In genomic region chr11:93053864-93054263, GRCh38 we compare ENCODE assay signal across 13 cellular contexts.
DNase-seq lines count a peak whose midpoint lies in the region; ATAC-seq and TF ChIP-seq lines count a peak whose summit lies in the region.
"Had no signal": no experiment of that assay in that cellular context is flagged by ENCODE, and none has a peak within 500 bp of the region (broad histone marks: within the 10 kb centered on the region; RNA-seq: fewer than 3 reads in every experiment).

No MANE protein-coding gene starts in this region.

- no peak for TF ChIP-seq CTCF in HEK293 (tag by site-specific recombination; IDR thresholded peaks at IDR 0.05)

- peaks cover 12% of the 10 kb centered on the region for H3K27me3 Mint-ChIP-seq in activated T-helper 17 cell treated with anti-CD3 and anti-CD28 coated beads, Interleukin-2, amount 50 U/mL, for 72 hours
- no peaks in the 10 kb centered on the region for H3K27me3 Mint-ChIP-seq in activated T-helper 1 cell treated with anti-CD3 and anti-CD28 coated beads, Interleukin-12 subunit alpha, Interleukin-12 subunit beta, Interleukin-2, Interleukin-4 antibody, amounts not matched to agents 30 ng/mL and 10 ng/mL and 1 ng/mL, durations not matched to agents 14 hours and 24 hours and 36 hours (ENCODE audit: insufficient read depth)
- H3K27me3 Mint-ChIP-seq: CD8-positive, alpha-beta memory T cell had no signal

- DNase-seq in epithelial cell of prostate (ENCODE audit: low read depth, low spot score) (no peak), H7 (no peak), MV-4-11 (lab: John Stamatoyannopoulos, UW) (no peak)
- DNase-seq in activated T-helper 1 cell treated with anti-CD3 and anti-CD28 coated beads, Interleukin-12 subunit alpha, Interleukin-12 subunit beta, Interleukin-2, Interleukin-4 antibody, amounts not matched to agents 30 ng/mL and 10 ng/mL and 1 ng/mL, durations not matched to agents 14 hours and 24 hours and 36 hours (ENCODE audit: low spot score), result no peak
- DNase-seq: Caco-2; CD8-positive, alpha-beta memory T cell; DND-41; GDM1 had no signal

- no peaks in the 10 kb centered on the region for H3K36me3 Mint-ChIP-seq in activated T-helper 17 cell treated with anti-CD3 and anti-CD28 coated beads, Interleukin-2, amount 50 U/mL, for 72 hours (ENCODE audit: low read depth)
- no peaks in the 10 kb centered on the region for H3K36me3 Mint-ChIP-seq in activated T-helper 1 cell treated with anti-CD3 and anti-CD28 coated beads, Interleukin-12 subunit alpha, Interleukin-12 subunit beta, Interleukin-2, Interleukin-4 antibody, amounts not matched to agents 30 ng/mL and 10 ng/mL and 1 ng/mL, durations not matched to agents 14 hours and 24 hours and 36 hours (ENCODE audit: low read depth)
- H3K36me3 Mint-ChIP-seq: CD8-positive, alpha-beta memory T cell had no signal

- H3K4me1 ChIP-seq in HEK293 (ENCODE audit: control insufficient read depth, insufficient read depth, low read length), result no peaks in the 10 kb centered on the region
- H3K4me1 ChIP-seq: BLaER1, Caco-2 had no signal

- H3K4me3 Mint-ChIP-seq in activated T-helper 17 cell treated with anti-CD3 and anti-CD28 coated beads, Interleukin-2, amount 50 U/mL, for 72 hours, result peak overlapping the region; percentile 75
- H3K4me3 Mint-ChIP-seq in activated T-helper 1 cell treated with anti-CD3 and anti-CD28 coated beads, Interleukin-12 subunit alpha, Interleukin-12 subunit beta, Interleukin-2, Interleukin-4 antibody, amounts not matched to agents 30 ng/mL and 10 ng/mL and 1 ng/mL, durations not matched to agents 14 hours and 24 hours and 36 hours, result no peak overlapping the region
- H3K4me3 Mint-ChIP-seq: CD8-positive, alpha-beta memory T cell had no signal

- peaks cover 5% of the 10 kb centered on the region for H3K4me1 Mint-ChIP-seq in activated T-helper 17 cell treated with anti-CD3 and anti-CD28 coated beads, Interleukin-2, amount 50 U/mL, for 72 hours
- H3K4me1 Mint-ChIP-seq in activated T-helper 1 cell treated with anti-CD3 and anti-CD28 coated beads, Interleukin-12 subunit alpha, Interleukin-12 subunit beta, Interleukin-2, Interleukin-4 antibody, amounts not matched to agents 30 ng/mL and 10 ng/mL and 1 ng/mL, durations not matched to agents 14 hours and 24 hours and 36 hours (ENCODE audit: low read depth), result peaks cover 11% of the 10 kb centered on the region
- H3K4me1 Mint-ChIP-seq: CD8-positive, alpha-beta memory T cell had no signal

- H3K4me3 ChIP-seq in HEK293 (ENCODE audit: low read depth, low read length), result no peak overlapping the region
- no peak overlapping the region for H3K4me3 ChIP-seq in H7 (ENCODE audit: insufficient read depth, low read depth, low read length)
- H3K4me3 ChIP-seq: BLaER1 had no signal

- H3K9me3 ChIP-seq in HEK293 (ENCODE audit: control insufficient read depth, insufficient read depth, low read depth, low read length), result no peaks in the 10 kb centered on the region
- H3K9me3 ChIP-seq: BLaER1, Caco-2 had no signal

- no peak overlapping the region for H3K27ac ChIP-seq in HEK293 (ENCODE audit: extremely low read depth, low read depth, low read length)
- peak overlapping the region; percentile 86 for H3K27ac ChIP-seq in epithelial cell of prostate
- H3K27ac ChIP-seq: BLaER1 had no signal

- H3K36me3 ChIP-seq in HEK293 (ENCODE audit: control insufficient read depth in 2 of 2, insufficient read depth in 1 of 2, low read length in 2 of 2) (no peaks in the 10 kb centered on the region), H7 (replicated peaks; ENCODE audit: control insufficient read depth, insufficient read depth, low read length) (no peaks in the 10 kb centered on the region)
- H3K36me3 ChIP-seq: BLaER1 had no signal

- H3K27me3 ChIP-seq in H7 (ENCODE audit: control insufficient read depth, insufficient read depth, low read length), result no peaks in the 10 kb centered on the region
- H3K27me3 ChIP-seq: BLaER1 had no signal

- peak overlapping the region; percentile 97 for H3K27ac Mint-ChIP-seq in activated T-helper 17 cell treated with anti-CD3 and anti-CD28 coated beads, Interleukin-2, amount 50 U/mL, for 72 hours
- H3K27ac Mint-ChIP-seq in activated T-helper 1 cell treated with anti-CD3 and anti-CD28 coated beads, Interleukin-12 subunit alpha, Interleukin-12 subunit beta, Interleukin-2, Interleukin-4 antibody, amounts not matched to agents 30 ng/mL and 10 ng/mL and 1 ng/mL, durations not matched to agents 14 hours and 24 hours and 36 hours, result no peak overlapping the region
- H3K27ac Mint-ChIP-seq: CD8-positive, alpha-beta memory T cell had no signal

- intact Hi-C loops in activated T-helper 1 cell treated with anti-CD3 and anti-CD28 coated beads, Interleukin-12 subunit alpha, Interleukin-12 subunit beta, Interleukin-2, Interleukin-4 antibody, amounts not matched to agents 30 ng/mL and 10 ng/mL and 1 ng/mL, durations not matched to agents 14 hours and 24 hours and 36 hours (cut with micrococcal nuclease), result no loop called here

- POLR2A ChIA-PET in HEK293 (lab: Yijun Ruan, JAX), result no interaction called here

- no peak for ATAC-seq in activated T-helper 17 cell treated with anti-CD3 and anti-CD28 coated beads, Interleukin-2, amount 50 U/mL, for 72 hours (replicated peaks)
- ATAC-seq in HG02970 (IDR thresholded peaks at IDR 0.05; ENCODE audit: low FRiP score, unreplicated experiment), result no peak
- ATAC-seq: HepG2 had no signal

- CTCF ChIA-PET in HEK293 (lab: Yijun Ruan, JAX), result no interaction called here

- H3K9me3 Mint-ChIP-seq in activated T-helper 17 cell treated with anti-CD3 and anti-CD28 coated beads, Interleukin-2, amount 50 U/mL, for 72 hours, result no peaks in the 10 kb centered on the region
- no peaks in the 10 kb centered on the region for H3K9me3 Mint-ChIP-seq in activated T-helper 1 cell treated with anti-CD3 and anti-CD28 coated beads, Interleukin-12 subunit alpha, Interleukin-12 subunit beta, Interleukin-2, Interleukin-4 antibody, amounts not matched to agents 30 ng/mL and 10 ng/mL and 1 ng/mL, durations not matched to agents 14 hours and 24 hours and 36 hours

TF ChIP-seq in HEK293, 187 proteins besides CTCF, POLR2A, EP300 and RAD21 (continues in another document):
- TF ChIP-seq ZNF426 (tag by site-specific recombination; IDR thresholded peaks at IDR 0.05) (peak; percentile 67), ZNF555 (tag by site-specific recombination; conservative IDR thresholded peaks at IDR 0.05) (peak; percentile 58), ZNF433 (tag by site-specific recombination; IDR thresholded peaks at IDR 0.05; ENCODE audit: low read depth) (0 out of 2 replicates have a peak, but pooled peaks have one; percentile 29), REST (tag by site-specific recombination; IDR thresholded peaks at IDR 0.05) (no peak)
- TF ChIP-seq, protein P1, sequence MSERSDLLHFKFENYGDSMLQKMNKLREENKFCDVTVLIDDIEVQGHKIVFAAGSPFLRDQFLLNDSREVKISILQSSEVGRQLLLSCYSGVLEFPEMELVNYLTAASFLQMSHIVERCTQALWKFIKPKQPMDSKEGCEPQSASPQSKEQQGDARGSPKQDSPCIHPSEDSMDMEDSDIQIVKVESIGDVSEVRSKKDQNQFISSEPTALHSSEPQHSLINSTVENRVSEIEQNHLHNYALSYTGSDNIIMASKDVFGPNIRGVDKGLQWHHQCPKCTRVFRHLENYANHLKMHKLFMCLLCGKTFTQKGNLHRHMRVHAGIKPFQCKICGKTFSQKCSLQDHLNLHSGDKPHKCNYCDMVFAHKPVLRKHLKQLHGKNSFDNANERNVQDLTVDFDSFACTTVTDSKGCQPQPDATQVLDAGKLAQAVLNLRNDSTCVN (tag by site-specific recombination; optimal IDR thresholded peaks at IDR 0.05), result no peak
- TF ChIP-seq, protein P2, sequence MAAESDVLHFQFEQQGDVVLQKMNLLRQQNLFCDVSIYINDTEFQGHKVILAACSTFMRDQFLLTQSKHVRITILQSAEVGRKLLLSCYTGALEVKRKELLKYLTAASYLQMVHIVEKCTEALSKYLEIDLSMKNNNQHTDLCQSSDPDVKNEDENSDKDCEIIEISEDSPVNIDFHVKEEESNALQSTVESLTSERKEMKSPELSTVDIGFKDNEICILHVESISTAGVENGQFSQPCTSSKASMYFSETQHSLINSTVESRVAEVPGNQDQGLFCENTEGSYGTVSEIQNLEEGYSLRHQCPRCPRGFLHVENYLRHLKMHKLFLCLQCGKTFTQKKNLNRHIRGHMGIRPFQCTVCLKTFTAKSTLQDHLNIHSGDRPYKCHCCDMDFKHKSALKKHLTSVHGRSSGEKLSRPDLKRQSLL (tag by site-specific recombination; IDR thresholded peaks at IDR 0.05), result no peak
